In genomic region chr19:46015080-46015960, GRCh38 we compare ENCODE assay signal across 8 cellular contexts.
A peak's percentile ranks its signal among the peaks of the same experiment; 100 is the strongest.
DNase-seq lines count a peak whose midpoint lies in the region; ATAC-seq and TF ChIP-seq lines count a peak whose summit lies in the region.

No MANE protein-coding gene starts in this region.

- H3K36me3 ChIP-seq in adipocyte (ENCODE audit: control insufficient read depth, insufficient read depth, low read length, severe bottlenecking), result no peaks in the 10 kb centered on the region
- 0 out of 2 replicates have a peak, but pooled peaks cover 2% of the 10 kb centered on the region for H3K36me3 ChIP-seq in iPS DF 6.9 (ENCODE audit: control insufficient read depth, insufficient read depth, low read length)

- ATAC-seq in SK-N-SH treated with all-trans-retinoic acid at 6 μM for 48 hours, result peak; percentile 76
- no peak for ATAC-seq in GM19395 (IDR thresholded peaks at IDR 0.05; ENCODE audit: unreplicated experiment)
- ATAC-seq in GM19455 (IDR thresholded peaks at IDR 0.05; ENCODE audit: unreplicated experiment), result no peak

- H3K4me3 ChIP-seq in adipocyte (ENCODE audit: low read length) (no peak overlapping the region), iPS DF 6.9 (ENCODE audit: low read length) (peak overlapping the region; percentile 48; the same call in 1 of the 2 replicates)

- H3K9me3 ChIP-seq in adipocyte (ENCODE audit: control insufficient read depth, low read length) (no peaks in the 10 kb centered on the region), iPS DF 6.9 (ENCODE audit: control insufficient read depth, insufficient read depth, low read length) (no peaks in the 10 kb centered on the region)

- POLR2A ChIA-PET in HEK293T (lab: Yijun Ruan, JAX), result no interaction called here

- no peak overlapping the region for H3K9ac ChIP-seq in adipocyte (ENCODE audit: low read length)

- H3K27me3 ChIP-seq in adipocyte (replicated peaks; ENCODE audit: control insufficient read depth, insufficient read depth, low read length) (peaks cover 13% of the 10 kb centered on the region), iPS DF 6.9 (ENCODE audit: control insufficient read depth, insufficient read depth, low read length) (peaks cover 7% of the 10 kb centered on the region; the same call in 1 of the 2 replicates)

- WGBS in iPS DF 6.9 (ENCODE audit: insufficient coverage, insufficient read length), result no CpG with 5 or more reads among the region's 72 CpGs

- peaks cover 11% of the 10 kb centered on the region for H3K4me1 ChIP-seq in adipocyte (ENCODE audit: control insufficient read depth, insufficient read depth, low read length)
- peaks cover 4% of the 10 kb centered on the region; the same call in 1 of the 2 replicates for H3K4me1 ChIP-seq in iPS DF 6.9 (ENCODE audit: control insufficient read depth, insufficient read depth, low read length)

- DNase-seq in HEK293T (ENCODE audit: extremely low spot score), result peak; percentile 29
- DNase-seq in adipocyte (ENCODE audit: low read depth), result peak; percentile 48
- no peak for DNase-seq in iPS DF 6.9 (ENCODE audit: low read depth, low spot score)
- DNase-seq in stimulated activated CD4-positive, alpha-beta T cell treated with anti-CD3 and anti-CD28 coated beads, Interleukin-12 subunit alpha, Interleukin-12 subunit beta, amount 100 ng/mL, for 4 hours, result peak; percentile 67
- no peak for DNase-seq in MV-4-11 (lab: John Stamatoyannopoulos, UW)

- CTCF ChIA-PET in HEK293T (lab: Yijun Ruan, JAX), result interaction anchor here (1.4 kb wide), 1 partner anchor 102 kb away, joined by 7 read pairs; no protein-coding TSS in a partner anchor

- no peak overlapping the region for H3K27ac ChIP-seq in iPS DF 6.9 (ENCODE audit: low read length)

TF ChIP-seq in HEK293T, 16 proteins besides CTCF, POLR2A, EP300 and RAD21:
- TF ChIP-seq L3MBTL2 (conservative IDR thresholded peaks at IDR 0.05), result no peak
TF ChIP-seq in HEK293T: peak in this region for 0.

TF ChIP-seq in SK-N-SH treated with all-trans-retinoic acid at 6 μM for 48 hours, 23 proteins besides CTCF, POLR2A, EP300 and RAD21:
- TF ChIP-seq SNAI2 (CRISPR knock-in tag; IDR thresholded peaks at IDR 0.05) (no peak), ZC3H10 (CRISPR knock-in tag; IDR thresholded peaks at IDR 0.05) (no peak), TOX (CRISPR knock-in tag; IDR thresholded peaks at IDR 0.05; ENCODE audit: borderline replicate concordance) (no peak), TCF4 (CRISPR knock-in tag; IDR thresholded peaks at IDR 0.05; ENCODE audit: borderline replicate concordance) (no peak), CSDC2 (CRISPR knock-in tag; IDR thresholded peaks at IDR 0.05) (no peak), ESRRG (CRISPR knock-in tag; IDR thresholded peaks at IDR 0.05) (no peak), TSHZ2 (CRISPR knock-in tag; IDR thresholded peaks at IDR 0.05) (no peak), POU6F1 (CRISPR knock-in tag; IDR thresholded peaks at IDR 0.05; ENCODE audit: borderline replicate concordance, low read depth) (no peak), CSRNP3 (CRISPR knock-in tag; IDR thresholded peaks at IDR 0.05) (no peak), CREB5 (CRISPR knock-in tag; IDR thresholded peaks at IDR 0.05; ENCODE audit: low read depth) (no peak), GLIS3 (CRISPR knock-in tag; IDR thresholded peaks at IDR 0.05) (no peak)

Comparison
In these comparisons a context has a peak if more than half of its experiments do, and no peak if none do; other contexts are left out.
1. DNase-seq: peak in HEK293T (single experiment), adipocyte (single experiment) and stimulated activated CD4-positive, alpha-beta T cell treated with anti-CD3 and anti-CD28 coated beads, Interleukin-12 subunit alpha, Interleukin-12 subunit beta, amount 100 ng/mL, for 4 hours (single experiment); none in iPS DF 6.9 (single experiment) and MV-4-11 (single experiment).